Comparison of ENCODE assay signal across 24 cellular contexts in genomic region chr12:110157539-110157938, GRCh38. TPM values are rescaled to one million over a fixed set of nuclear protein-coding genes. Genes with fewer than 3 reads are reported as not detected.
A peak's percentile ranks its signal among the peaks of the same experiment; 100 is the strongest.
DNase-seq lines count a peak whose midpoint lies in the region; ATAC-seq, FAIRE-seq and TF ChIP-seq lines count a peak whose summit lies in the region.
"Had no signal": no experiment of that assay in that cellular context is flagged by ENCODE, and none has a peak within 500 bp of the region (broad histone marks: within the 10 kb centered on the region; RNA-seq: fewer than 3 reads in every experiment).

No MANE protein-coding gene starts in this region.

- H3K4me1 Mint-ChIP-seq in endothelial cell (ENCODE audit: unreplicated experiment), result no peaks in the 10 kb centered on the region
- H3K4me1 Mint-ChIP-seq: B cell had no signal

- RAD21 ChIA-PET in GM12878 (lab: Charles Lee; ENCODE audit: unreplicated experiment), result no interaction called here

- in situ Hi-C loops in GM12878 (cut with MboI) (no loop called here), brain microvascular endothelial cell (cut with HindIII; ENCODE audit: low pct_ligation_motif_present, low sequenced_read_pairs) (no loop called here)

- H2AK5ac ChIP-seq in mesendoderm (ENCODE audit: low read length), result no peak overlapping the region

- no peak overlapping the region for H4K8ac ChIP-seq in mesendoderm (ENCODE audit: low read depth, low read length)

- H4K20me1 ChIP-seq in SK-N-SH (ENCODE audit: insufficient read depth) (no peaks in the 10 kb centered on the region), GM12878 (ENCODE audit: control insufficient read depth, insufficient read depth) (no peaks in the 10 kb centered on the region)
- H4K20me1 ChIP-seq: BLaER1 treated with 17β-estradiol and CSF1 and Interleukin-3, amounts not matched to agents 10 nM and 100 nM had no signal

- H2BK120ac ChIP-seq in mesendoderm (ENCODE audit: low read depth, low read length), result no peak overlapping the region

- intact Hi-C loops in GM12878 (cut with micrococcal nuclease; ENCODE audit: unreplicated experiment), result no loop called here

- no peak for TF ChIP-seq CTCF in SK-N-SH (IDR thresholded peaks at IDR 0.05)
- no peak for TF ChIP-seq CTCF in HEK293 (tag by site-specific recombination; IDR thresholded peaks at IDR 0.05)
- TF ChIP-seq CTCF in GM12878 (IDR thresholded peaks at IDR 0.05 in 2 of 3, conservative IDR thresholded peaks at IDR 0.05 in 1 of 3; ENCODE audit: control insufficient read depth in 2 of 3, extremely low read depth in 1 of 3, insufficient read depth in 1 of 3, low read depth in 3 of 3, low read length in 3 of 3), result no peak
- no peak for TF ChIP-seq CTCF in endothelial cell (IDR thresholded peaks at IDR 0.05; ENCODE audit: unreplicated experiment)
- no peak for TF ChIP-seq CTCF in brain microvascular endothelial cell (IDR thresholded peaks at IDR 0.05; ENCODE audit: low read depth, low read length, missing control alignments)

- H3K27ac ChIP-seq in SK-N-SH (ENCODE audit: low read depth in 2 of 2, low read length in 1 of 2), result no peak overlapping the region
- H3K27ac ChIP-seq in HEK293 (ENCODE audit: extremely low read depth, low read depth, low read length), result no peak overlapping the region
- H3K27ac ChIP-seq in GM12878 (ENCODE audit: control insufficient read depth, insufficient read depth), result no peak overlapping the region
- no peak overlapping the region for H3K27ac ChIP-seq in brain microvascular endothelial cell
- no peak overlapping the region for H3K27ac ChIP-seq in mesendoderm (ENCODE audit: low read depth, low read length)
- H3K27ac ChIP-seq: 22Rv1; A549; BLaER1 treated with 17β-estradiol and CSF1 and Interleukin-3, amounts not matched to agents 10 nM and 100 nM; C4-2B had no signal

- no peaks in the 10 kb centered on the region for H3K27me3 ChIP-seq in SK-N-SH (ENCODE audit: insufficient read depth)
- H3K27me3 ChIP-seq in GM12878 (replicated peaks in 1 of 2; ENCODE audit: control insufficient read depth in 2 of 2, insufficient read depth in 2 of 2, low read length in 1 of 2), result no peaks in the 10 kb centered on the region
- H3K27me3 ChIP-seq in brain microvascular endothelial cell (replicated peaks), result no peaks in the 10 kb centered on the region
- H3K27me3 ChIP-seq in mesendoderm (ENCODE audit: insufficient read depth, low read length, poor library complexity), result no peaks in the 10 kb centered on the region
- H3K27me3 ChIP-seq: BLaER1 treated with 17β-estradiol and CSF1 and Interleukin-3, amounts not matched to agents 10 nM and 100 nM had no signal

- H2BK15ac ChIP-seq in mesendoderm (replicated peaks; ENCODE audit: low read depth), result no peak overlapping the region

- H3K36me3 Mint-ChIP-seq in endothelial cell (ENCODE audit: low read depth, unreplicated experiment), result peaks cover 36% of the 10 kb centered on the region

- SMC1A ChIA-PET in GM12878 (lab: Charles Lee; ENCODE audit: uncharacterized antibody, unreplicated experiment), result no interaction called here

- peak overlapping the region; percentile 8 for H3K4me3 Mint-ChIP-seq in endothelial cell (ENCODE audit: unreplicated experiment)
- H3K4me3 Mint-ChIP-seq: B cell; CD4-positive, alpha-beta T cell; CD8-positive, alpha-beta T cell had no signal

- H3K36me3 ChIP-seq in SK-N-SH (replicated peaks in 1 of 2; ENCODE audit: control insufficient read depth in 1 of 2, insufficient read depth in 2 of 2, low read length in 1 of 2) (peaks cover 22 to 59% of the 10 kb centered on the region in 2 experiments), HEK293 (ENCODE audit: control insufficient read depth in 2 of 2, insufficient read depth in 1 of 2, low read length in 2 of 2) (peaks cover 21 to 36% of the 10 kb centered on the region in 2 experiments), GM12878 (ENCODE audit: control insufficient read depth in 2 of 2, insufficient read depth in 2 of 2, low read length in 1 of 2) (no peaks in the 10 kb centered on the region), brain microvascular endothelial cell (replicated peaks) (peaks cover 26% of the 10 kb centered on the region), mesendoderm (ENCODE audit: control insufficient read depth, insufficient read depth, low read length) (no peaks in the 10 kb centered on the region)

- H3K79me1 ChIP-seq in mesendoderm (ENCODE audit: low read length), result no peaks in the 10 kb centered on the region

- H2AFZ ChIP-seq in SK-N-SH (ENCODE audit: low read depth) (no peak overlapping the region), GM12878 (ENCODE audit: control insufficient read depth, low read depth, low read length) (no peak overlapping the region)

- peaks cover 5% of the 10 kb centered on the region for H3K9me3 Mint-ChIP-seq in endothelial cell (ENCODE audit: unreplicated experiment)

- H3F3A ChIP-seq in SK-N-SH (replicated peaks; ENCODE audit: insufficient read depth), result peaks cover 14% of the 10 kb centered on the region

- TF ChIP-seq RAD21 in SK-N-SH (IDR thresholded peaks at IDR 0.05; ENCODE audit: low read length), result no peak
- no peak for TF ChIP-seq RAD21 in GM12878 (IDR thresholded peaks at IDR 0.05; ENCODE audit: insufficient read depth, low read depth, low read length)

- H2BK5ac ChIP-seq in mesendoderm (ENCODE audit: low read length), result no peak overlapping the region

- no peak for TF ChIP-seq EP300 in SK-N-SH (IDR thresholded peaks at IDR 0.05; ENCODE audit: borderline replicate concordance in 1 of 2, low read depth in 1 of 2, low read length in 1 of 2)
- TF ChIP-seq EP300 in GM12878 (IDR thresholded peaks at IDR 0.05; ENCODE audit: borderline replicate concordance in 1 of 2, control insufficient read depth in 1 of 2, low read depth in 2 of 2, low read length in 2 of 2), result no peak

- no peak for TF ChIP-seq POLR2A in GM12878 (IDR thresholded peaks at IDR 0.05; ENCODE audit: low read depth, low read length)

- DNase-seq in SK-N-SH, result no peak
- DNase-seq in GM12878 (ENCODE audit: low read depth, low spot score), result no peak
- no peak for DNase-seq in endothelial cell (ENCODE audit: low spot score)
- DNase-seq in brain microvascular endothelial cell, result no peak
- no peak for DNase-seq in mesendoderm
- DNase-seq: AML-193; Caco-2; Calu3; CD4-positive, alpha-beta T cell; CD8-positive, alpha-beta T cell; DMS79 treated with DMSO at 0.1 percent for 48 hours; GF-D8 had no signal

- no peak overlapping the region for H3K4ac ChIP-seq in mesendoderm (ENCODE audit: low read depth, low read length)

- H3K9ac ChIP-seq in SK-N-SH, result no peak overlapping the region
- no peak overlapping the region for H3K9ac ChIP-seq in GM12878 (ENCODE audit: control insufficient read depth, insufficient read depth, low read length)
- no peak overlapping the region for H3K9ac ChIP-seq in mesendoderm (ENCODE audit: low read length)
- H3K9ac ChIP-seq: BLaER1 treated with 17β-estradiol and CSF1 and Interleukin-3, amounts not matched to agents 10 nM and 100 nM had no signal

- no peak overlapping the region for H3K27ac Mint-ChIP-seq in endothelial cell (ENCODE audit: unreplicated experiment)
- H3K27ac Mint-ChIP-seq: B cell; CD4-positive, alpha-beta T cell; CD8-positive, alpha-beta T cell had no signal

- no peak overlapping the region for H3K18ac ChIP-seq in mesendoderm (ENCODE audit: low read length)

- no peaks in the 10 kb centered on the region for H3K9me2 ChIP-seq in SK-N-SH

- ATAC-seq in SK-N-SH treated with all-trans-retinoic acid at 6 μM for 48 hours (no peak), GM12878 (no peak)
- ATAC-seq: A549; CD8-positive, alpha-beta T cell had no signal

- H3K4me3 ChIP-seq in SK-N-SH (ENCODE audit: low read depth in 2 of 2, low read length in 1 of 2) (no peak overlapping the region), HEK293 (ENCODE audit: low read depth, low read length) (no peak overlapping the region), GM12878 (no peak overlapping the region), brain microvascular endothelial cell (ENCODE audit: low read depth, low read length) (no peak overlapping the region), mesendoderm (ENCODE audit: low read length) (no peak overlapping the region)
- H3K4me3 ChIP-seq: A549; BLaER1 treated with 17β-estradiol and CSF1 and Interleukin-3, amounts not matched to agents 10 nM and 100 nM had no signal

- H3K4me1 ChIP-seq in SK-N-SH (ENCODE audit: control insufficient read depth in 1 of 2, insufficient read depth in 2 of 2, low read depth in 1 of 2, low read length in 1 of 2) (no peaks in the 10 kb centered on the region), HEK293 (ENCODE audit: control insufficient read depth, insufficient read depth, low read length) (no peaks in the 10 kb centered on the region), GM12878 (ENCODE audit: control insufficient read depth, insufficient read depth, low read length) (no peaks in the 10 kb centered on the region), mesendoderm (ENCODE audit: control insufficient read depth, low read depth, low read length) (no peaks in the 10 kb centered on the region)
- H3K4me1 ChIP-seq: A549; BLaER1 treated with 17β-estradiol and CSF1 and Interleukin-3, amounts not matched to agents 10 nM and 100 nM; Caco-2 had no signal

- no peak overlapping the region for H3K23ac ChIP-seq in mesendoderm (ENCODE audit: low read length)

- no peak overlapping the region for H4K5ac ChIP-seq in mesendoderm (ENCODE audit: low read length)

- no peak overlapping the region for H3K56ac ChIP-seq in mesendoderm (ENCODE audit: low read length)

- H3K9me3 ChIP-seq in SK-N-SH (0 out of 2 replicates have a peak, but pooled peaks cover 13% of the 10 kb centered on the region), HEK293 (ENCODE audit: control insufficient read depth, insufficient read depth, low read depth, low read length) (no peaks in the 10 kb centered on the region), GM12878 (replicated peaks; ENCODE audit: control insufficient read depth, insufficient read depth, low read length) (peaks cover 6% of the 10 kb centered on the region)

- POLR2A ChIA-PET in SK-N-SH (lab: Yijun Ruan, JAX) (no interaction called here), HEK293 (lab: Yijun Ruan, JAX) (no interaction called here), GM12878 (lab: Charles Lee) (no interaction called here)

- CTCF ChIA-PET in SK-N-SH (lab: Yijun Ruan, JAX), result no interaction called here
- CTCF ChIA-PET in HEK293 (lab: Yijun Ruan, JAX), result no interaction called here
- CTCF ChIA-PET in GM12878 (lab: Yijun Ruan, JAX), result no interaction called here

- no peak for FAIRE-seq in GM12878 (lab: Jason Lieb, UNC)
- FAIRE-seq: A549, D721Med, G401.6, GM12892, GM18507, GM19239 had no signal

- BruUV-seq in GM12878 (replicated peaks; lab: Mats Ljungman, UMichigan), result no TSS peak

- no peaks in the 10 kb centered on the region; the same call in 1 of the 2 replicates for H3K79me2 ChIP-seq in SK-N-SH (ENCODE audit: insufficient read depth)
- no peaks in the 10 kb centered on the region for H3K79me2 ChIP-seq in GM12878 (ENCODE audit: control insufficient read depth, insufficient read depth, low read length)
- H3K79me2 ChIP-seq in mesendoderm (ENCODE audit: control insufficient read depth, insufficient read depth, low read length), result no peaks in the 10 kb centered on the region

- H3K4me2 ChIP-seq in SK-N-SH, result no peak overlapping the region
- no peak overlapping the region for H3K4me2 ChIP-seq in GM12878 (ENCODE audit: control insufficient read depth, insufficient read depth)
- H3K4me2 ChIP-seq in mesendoderm (ENCODE audit: low read length), result no peak overlapping the region
- H3K4me2 ChIP-seq: A549; BLaER1 treated with 17β-estradiol and CSF1 and Interleukin-3, amounts not matched to agents 10 nM and 100 nM had no signal

- H3K27me3 Mint-ChIP-seq in endothelial cell (ENCODE audit: unreplicated experiment), result no peaks in the 10 kb centered on the region
- H3K27me3 Mint-ChIP-seq: B cell; CD4-positive, alpha-beta T cell had no signal

RNA-seq across cellular contexts. Expression of gene IFT81, which starts 33.4 kb away (rescaled TPM):
- polyA plus RNA-seq in SK-N-SH (2012; rRNA removed) (7.9 and 10.8 TPM in 2 replicates), GM12878 (2011; rRNA removed) (5.3 and 12.0 TPM in 2 replicates), GM12878 (2014; fragmentation: Illumina TruSeq; extraction: Trizol) (8.2 and 10.4 TPM in 2 replicates), GM12878 (2014; fragmentation: Nextera tagmentation; extraction: Ambion mirVana) (1 to 10 TPM; 5.3 to 5.8 TPM), GM12878 (2014; rRNA removed) (4.3 and 5.4 TPM in 2 replicates), GM12878 (2016; fragmentation: Nextera tagmentation; extraction: Ambion mirVana) (1 to 10 TPM; 9.4 to 9.9 TPM)
- 11.1 and 17.1 TPM in 2 replicates for polyA plus RNA-seq in SK-N-SH (2012; cell fraction: cytosol; rRNA removed)
- polyA plus RNA-seq in SK-N-SH (2012; cell fraction: nucleus; rRNA removed), result 9.5 and 18.2 TPM in 2 replicates
- total RNA-seq in GM12878 (2013; cell fraction: nucleolus; rRNA removed), result 15.7 and 17.5 TPM in 2 replicates
- total RNA-seq in GM12878 (2014; rRNA removed) (4.1 and 4.2 TPM in 2 replicates), GM12878 (2014; rRNA removed; fragmentation: Illumina TruSeq; extraction: Trizol) (7.4 and 8.6 TPM in 2 replicates), GM12878 (2021) (5.5 and 6.1 TPM in 2 replicates), endothelial cell (ENCODE audit: unreplicated experiment) (18.7 TPM)
- 2.8 TPM for polyA plus RNA-seq in GM12878 (2011; ENCODE audit: low read depth)
- polyA plus RNA-seq in GM12878 (2011; cell fraction: cytosol; rRNA removed), result 1.3 and 1.6 TPM in 2 replicates
- 5.7 and 6.2 TPM in 2 replicates for polyA plus RNA-seq in GM12878 (2011; cell fraction: nucleus; rRNA removed)
- polyA plus RNA-seq in GM12878 (2012), result 4.3 and 5.0 TPM in 2 replicates
- 1.6 and 2.6 TPM in 2 replicates for polyA minus RNA-seq in GM12878 (2011; rRNA and poly(A)+ RNA removed)
- 2.3 and 2.8 TPM in 2 replicates for polyA minus RNA-seq in GM12878 (2011; cell fraction: cytosol; rRNA and poly(A)+ RNA removed)
- 3.0 and 4.6 TPM in 2 replicates for polyA minus RNA-seq in GM12878 (2011; cell fraction: nucleus; rRNA and poly(A)+ RNA removed)
- polyA plus RNA-seq in mesendoderm (2013, experiment 1 of 2), result 7.0 TPM
- polyA plus RNA-seq in mesendoderm (2013, experiment 2 of 2), result 6.3 TPM
